In the genomic region with DNA sequence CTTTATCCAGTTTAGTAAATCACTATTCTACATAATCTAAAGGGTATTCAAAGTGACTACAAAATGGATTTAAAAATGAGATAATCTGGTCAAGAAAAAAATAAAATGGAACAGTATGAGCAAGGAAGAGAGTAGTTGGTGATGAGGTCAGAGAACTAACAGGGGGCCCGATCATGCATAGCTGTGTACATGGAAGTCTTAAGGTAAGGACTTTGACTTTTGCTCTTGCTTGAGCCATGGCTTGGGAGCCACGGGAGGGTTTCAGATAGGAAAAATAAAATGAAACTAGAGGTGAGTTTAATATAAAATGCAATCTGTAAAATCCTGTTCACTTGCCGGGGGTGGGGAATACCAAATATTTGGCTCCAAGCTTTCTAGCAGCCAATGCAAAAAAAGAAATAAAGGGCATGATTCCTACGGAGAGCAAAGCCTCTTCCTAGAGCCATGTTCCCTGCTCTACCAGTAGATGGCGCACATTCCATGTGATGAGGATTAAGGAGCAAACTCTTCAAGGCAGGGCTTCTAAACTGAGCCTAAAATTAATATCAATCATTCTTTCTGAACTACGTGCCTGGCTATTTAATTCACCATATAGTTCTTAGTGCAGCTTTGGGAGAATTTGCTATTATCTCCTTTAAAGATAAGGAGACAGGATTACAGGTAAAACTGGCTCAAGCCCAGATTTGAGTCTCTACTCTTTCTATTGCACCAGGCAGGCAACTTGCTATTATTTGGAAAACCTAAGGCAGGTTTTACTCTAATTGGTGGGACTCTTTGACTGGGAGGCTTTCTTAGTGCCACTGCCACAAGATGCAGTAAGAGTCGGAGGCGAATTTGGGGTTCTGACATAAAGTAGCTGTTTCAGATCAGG, we compare ENCODE assay signal across 8 cellular contexts. TPM values are rescaled to one million over a fixed set of nuclear protein-coding genes. Genes with fewer than 3 reads are reported as not detected.
DNase-seq lines count a peak whose midpoint lies in the region; ATAC-seq and TF ChIP-seq lines count a peak whose summit lies in the region.

No MANE protein-coding gene starts in this region.

- peaks cover under 1% of the 10 kb centered on the region for H3K4me1 Mint-ChIP-seq in activated CD8-positive, alpha-beta T cell treated with anti-CD3 and anti-CD28 coated beads, Interleukin-2, amount 10 ng/mL, durations not matched to agents 7 days and 5 days (ENCODE audit: low read depth)

- TF ChIP-seq POLR2A in ovary (IDR thresholded peaks at IDR 0.05): no peak

- CTCF ChIA-PET in AG04449 (lab: Yijun Ruan, JAX): interaction anchor here (1.0 to 2.9 kb wide), 12 partner anchors 10 to 666 kb away, joined by 3 to 18 read pairs (median 5); a partner anchor contains a TSS
- CTCF ChIA-PET in activated CD8-positive, alpha-beta T cell treated with anti-CD3 and anti-CD28 coated beads, Interleukin-2, amount 10 ng/mL, durations not matched to agents 7 days and 5 days (lab: Charles Lee): interaction anchor here (0.6 to 7.1 kb wide), 9 partner anchors 9 to 665 kb away, joined by 3 to 78 read pairs (median 4); a partner anchor contains a TSS

- H3K4me3 ChIP-seq in AG04449 (ENCODE audit: low read depth, low read length) (no peak overlapping the region), fibroblast of pulmonary artery (replicated peaks; ENCODE audit: low read depth, low read length) (no peak overlapping the region), ovary (no peak overlapping the region)

- TF ChIP-seq CTCF in AG04449 (IDR thresholded peaks at IDR 0.05; ENCODE audit: insufficient read depth, low read length, missing control alignments): peak; percentile 74
- TF ChIP-seq CTCF in GM12874 (IDR thresholded peaks at IDR 0.05; ENCODE audit: insufficient read depth, low read depth, low read length): peak; percentile 72
- peak; percentile 82 for TF ChIP-seq CTCF in fibroblast of pulmonary artery (IDR thresholded peaks at IDR 0.05; ENCODE audit: low read length, missing control alignments)
- TF ChIP-seq CTCF in ovary (IDR thresholded peaks at IDR 0.05): peak in 2 of 3 donors; percentile 39 to 58

- H3K27me3 ChIP-seq in ovary: no peaks in the 10 kb centered on the region

- no peaks in the 10 kb centered on the region for H3K9me3 Mint-ChIP-seq in activated CD8-positive, alpha-beta T cell treated with anti-CD3 and anti-CD28 coated beads, Interleukin-2, amount 10 ng/mL, durations not matched to agents 7 days and 5 days (ENCODE audit: insufficient read depth)

- H3K27ac ChIP-seq in ovary: no peak overlapping the region

- DNase-seq in AG04449 (ENCODE audit: low read depth, low spot score) (no peak), NCI-H82 (lab: John Stamatoyannopoulos, UW) (peak; percentile 76), fibroblast of pulmonary artery (ENCODE audit: low read depth) (peak; percentile 73), ovary (peak in 2 of 5 donors; percentile 35 to 53)
- DNase-seq in activated CD8-positive, alpha-beta T cell treated with anti-CD3 and anti-CD28 coated beads, Interleukin-2, amount 10 ng/mL, durations not matched to agents 7 days and 5 days: peak; percentile 61

- no peaks in the 10 kb centered on the region for H3K36me3 Mint-ChIP-seq in activated CD8-positive, alpha-beta T cell treated with anti-CD3 and anti-CD28 coated beads, Interleukin-2, amount 10 ng/mL, durations not matched to agents 7 days and 5 days (ENCODE audit: low read depth)

- H3K27me3 Mint-ChIP-seq in activated CD8-positive, alpha-beta T cell treated with anti-CD3 and anti-CD28 coated beads, Interleukin-2, amount 10 ng/mL, durations not matched to agents 7 days and 5 days (ENCODE audit: low read depth): no peaks in the 10 kb centered on the region

- 28 to 35% (median 34%) methylated on average over 8 of the region's 8 CpGs for WGBS in ovary, 3 donors

- no peak overlapping the region for H3K4me3 Mint-ChIP-seq in activated CD8-positive, alpha-beta T cell treated with anti-CD3 and anti-CD28 coated beads, Interleukin-2, amount 10 ng/mL, durations not matched to agents 7 days and 5 days

- POLR2A ChIA-PET in AG04449 (lab: Yijun Ruan, JAX): interaction anchor here (0.7 kb wide), 1 partner anchor 289 kb away, joined by 3 read pairs; no protein-coding TSS in a partner anchor
- POLR2A ChIA-PET in activated CD8-positive, alpha-beta T cell treated with anti-CD3 and anti-CD28 coated beads, Interleukin-2, amount 10 ng/mL, durations not matched to agents 7 days and 5 days (lab: Charles Lee): no interaction called here

- H3K9me3 ChIP-seq in ovary: no peaks in the 10 kb centered on the region

- TF ChIP-seq EP300 in ovary (IDR thresholded peaks at IDR 0.05): no peak

- ATAC-seq in HG03135 (IDR thresholded peaks at IDR 0.05; ENCODE audit: unreplicated experiment) (peak; percentile 77), HG02981 (IDR thresholded peaks at IDR 0.05; ENCODE audit: unreplicated experiment) (no peak)
- ATAC-seq in activated CD8-positive, alpha-beta T cell treated with anti-CD3 and anti-CD28 coated beads, Interleukin-2, amount 10 ng/mL, durations not matched to agents 7 days and 5 days: peak; percentile 58

- no peaks in the 10 kb centered on the region for H3K4me1 ChIP-seq in ovary (ENCODE audit: insufficient read depth)

- no peaks in the 10 kb centered on the region for H3K36me3 ChIP-seq in ovary

- no peak overlapping the region for H3K27ac Mint-ChIP-seq in activated CD8-positive, alpha-beta T cell treated with anti-CD3 and anti-CD28 coated beads, Interleukin-2, amount 10 ng/mL, durations not matched to agents 7 days and 5 days

- intact Hi-C loops in ovary (cut with DNase I): loop anchor here in 1 of 4 donors (5.0 kb wide), 2 partner anchors 162 to 287 kb away; a partner anchor contains a TSS

RNA-seq across cellular contexts. Expression of a gene that starts 6.8 kb away (rescaled TPM):
- 1 to 10 TPM; 4.0 TPM for total RNA-seq in activated CD8-positive, alpha-beta T cell treated with anti-CD3 and anti-CD28 coated beads, Interleukin-2, amount 10 ng/mL, durations not matched to agents 7 days and 5 days
- total RNA-seq in ovary: 10 to 100 TPM in 6 of 7 donors, 1 to 10 TPM in 1; 6.0 to 26.5 (median 18.4) TPM
- 1 to 10 TPM; 1.4 to 7.3 TPM for polyA plus RNA-seq in ovary

RNA-seq across cellular contexts. Expression of a gene that starts 36.3 kb away (rescaled TPM):
- 1 to 10 TPM; 1.4 to 1.5 TPM for total RNA-seq in activated CD8-positive, alpha-beta T cell treated with anti-CD3 and anti-CD28 coated beads, Interleukin-2, amount 10 ng/mL, durations not matched to agents 7 days and 5 days
- total RNA-seq in ovary: 1 to 10 TPM; 2.4 to 8.4 (median 6.4) TPM
- 10 to 100 TPM in 1 of 2 donors, 1 to 10 TPM in 1; 6.7 to 15.1 TPM for polyA plus RNA-seq in ovary
